22 cellular contexts compared by ENCODE assay signal in genomic region chr7:25482631-25483030, GRCh38.
"Had no signal": no experiment of that assay in that cellular context is flagged by ENCODE, and none has a peak within 500 bp of the region (broad histone marks: within the 10 kb centered on the region; RNA-seq: fewer than 3 reads in every experiment).

No MANE protein-coding gene starts in this region.

- H3K4me1 ChIP-seq: esophagus squamous epithelium, psoas muscle, sigmoid colon, stomach, vagina had no signal

- DNase-seq: dermis blood vessel endothelial cell; effector memory CD4-positive, alpha-beta T cell; erythroblast; esophagus squamous epithelium; head of caudate nucleus; mesendoderm; midbrain; naive thymus-derived CD8-positive, alpha-beta T cell; occipital lobe; ovary; psoas muscle; right cardiac atrium; sigmoid colon; stimulated activated CD4-positive, alpha-beta T cell treated with anti-CD3 and anti-CD28 coated beads, Interleukin-2, amount 100 ng/mL, for 24 hours; stimulated activated CD4-positive, alpha-beta T cell treated with anti-CD3 and anti-CD28 coated beads, Interleukin-4, amount 100 ng/mL, for 24 hours; stimulated activated naive CD4-positive, alpha-beta T cell treated with Interleukin-2 at 50 U/mL for 16 hours; stomach; thyroid gland; trophoblast cell had no signal

- H3K4me3 ChIP-seq: coronary artery, esophagus squamous epithelium, ovary, psoas muscle, sigmoid colon, stomach, thyroid gland, vagina had no signal

- H3K9me3 ChIP-seq: esophagus squamous epithelium, ovary, psoas muscle, sigmoid colon, stomach, thyroid gland, vagina had no signal

- H3K36me3 ChIP-seq: esophagus squamous epithelium, ovary, sigmoid colon, stomach, thyroid gland, vagina had no signal

- H3K27ac ChIP-seq: coronary artery, esophagus squamous epithelium, ovary, psoas muscle, sigmoid colon, stomach, thyroid gland, vagina had no signal

- H3K27me3 ChIP-seq: esophagus squamous epithelium, ovary, sigmoid colon, stomach, thyroid gland, vagina had no signal

- ATAC-seq: naive thymus-derived CD8-positive, alpha-beta T cell; psoas muscle; stimulated activated effector memory CD8-positive, alpha-beta T cell treated with anti-CD3 and anti-CD28 coated beads, Interleukin-12 subunit alpha, Interleukin-12 subunit beta, amount 100 ng/mL, for 72 hours had no signal
